In genomic region chr2:238420878-238421694, GRCh38 we compare ENCODE assay signal across 2 cellular contexts.
A peak's percentile ranks its signal among the peaks of the same experiment; 100 is the strongest.
TF ChIP-seq lines count a peak whose summit lies in the region.

No MANE protein-coding gene starts in this region.

TF ChIP-seq in liver, 16 proteins besides CTCF, POLR2A, EP300 and RAD21:
- peak; percentile 16 for TF ChIP-seq NR2F2 (IDR thresholded peaks at IDR 0.05)
- TF ChIP-seq FOXA2 (IDR thresholded peaks at IDR 0.05) = no peak

TF ChIP-seq in HepG2, 621 proteins besides CTCF, POLR2A, EP300 and RAD21:
- TF ChIP-seq HNF4A (CRISPR knock-in tag; IDR thresholded peaks at IDR 0.05) (no peak), RNF219 (CRISPR knock-in tag; IDR thresholded peaks at IDR 0.05) (no peak), DRAP1 (CRISPR knock-in tag; IDR thresholded peaks at IDR 0.05) (no peak), SUZ12 (IDR thresholded peaks at IDR 0.05; ENCODE audit: low read depth, low read length) (no peak), ZNF326 (CRISPR knock-in tag; IDR thresholded peaks at IDR 0.05; ENCODE audit: borderline replicate concordance) (no peak), BRF2 (CRISPR knock-in tag; IDR thresholded peaks at IDR 0.05) (no peak), ATF4 (CRISPR knock-in tag; IDR thresholded peaks at IDR 0.05) (no peak), MAFG (CRISPR knock-in tag; IDR thresholded peaks at IDR 0.05) (no peak), TCF7L2 (IDR thresholded peaks at IDR 0.05; ENCODE audit: low read depth, low read length) (no peak), BHLHE40 (IDR thresholded peaks at IDR 0.05; ENCODE audit: low read length) (no peak), JUNB (CRISPR knock-in tag; IDR thresholded peaks at IDR 0.05; ENCODE audit: borderline replicate concordance) (no peak), ZNF430 (CRISPR knock-in tag; IDR thresholded peaks at IDR 0.05) (no peak), ZNF691 (CRISPR knock-in tag; IDR thresholded peaks at IDR 0.05; ENCODE audit: borderline replicate concordance, low read depth) (no peak), PAF1 (CRISPR knock-in tag; IDR thresholded peaks at IDR 0.05) (no peak), DBP (CRISPR knock-in tag; IDR thresholded peaks at IDR 0.05; ENCODE audit: not compliant biosample characterization) (no peak), STAG1 (CRISPR knock-in tag; IDR thresholded peaks at IDR 0.05) (no peak)
